ENCODE assay signal across 13 cellular contexts in the genomic region with DNA sequence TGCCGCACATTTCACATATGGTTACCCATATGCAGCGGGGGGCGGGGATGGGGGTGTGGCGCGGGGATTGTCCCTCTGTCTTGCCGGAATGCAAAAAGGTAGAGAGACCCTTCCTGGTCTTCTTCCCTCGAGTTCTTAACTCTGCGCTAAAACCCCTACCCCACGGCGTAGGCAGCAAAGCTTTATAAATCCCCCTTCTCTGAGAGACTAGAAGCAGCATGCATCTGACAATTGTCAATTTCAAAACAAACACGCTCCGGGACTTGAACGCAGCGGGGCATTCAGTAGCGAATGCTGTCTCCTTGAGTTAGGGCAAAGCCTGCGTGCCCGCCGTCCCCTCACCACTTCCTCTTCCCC. TPM values are rescaled to one million over a fixed set of nuclear protein-coding genes. Genes with fewer than 3 reads are reported as not detected.
DNase-seq lines count a peak whose midpoint lies in the region; ATAC-seq and TF ChIP-seq lines count a peak whose summit lies in the region.
"Had no signal": no experiment of that assay in that cellular context is flagged by ENCODE, and none has a peak within 500 bp of the region (broad histone marks: within the 10 kb centered on the region; RNA-seq: fewer than 3 reads in every experiment).

No MANE protein-coding gene starts in this region.

- H3K4me3 ChIP-seq in HUES64 (ENCODE audit: low read length) (peak overlapping the region; percentile 70), ectodermal cell (ENCODE audit: insufficient read depth, low read depth, low read length) (peak overlapping the region; percentile 53), osteoblast (ENCODE audit: insufficient read depth, low read length) (no peak overlapping the region)
- H3K4me3 ChIP-seq: uterus had no signal

- H3K27ac ChIP-seq in HUES64 (ENCODE audit: low read depth, low read length) (no peak overlapping the region), ectodermal cell (ENCODE audit: insufficient read depth, low read depth, low read length, poor library complexity, severe bottlenecking) (no peak overlapping the region), osteoblast (ENCODE audit: low read depth, low read length) (no peak overlapping the region)
- H3K27ac ChIP-seq: neutrophil, uterus had no signal

- H3K4me1 ChIP-seq in HUES64 (ENCODE audit: insufficient read depth, low read length) (peaks cover 29% of the 10 kb centered on the region), ectodermal cell (ENCODE audit: control insufficient read depth, insufficient read depth, low read length) (peaks cover 28% of the 10 kb centered on the region), osteoblast (ENCODE audit: insufficient read depth, low read length) (no peaks in the 10 kb centered on the region)
- H3K4me1 ChIP-seq: uterus had no signal

- H3K9me3 ChIP-seq in HUES64 (ENCODE audit: insufficient read depth, low read depth, low read length), result no peaks in the 10 kb centered on the region
- no peaks in the 10 kb centered on the region for H3K9me3 ChIP-seq in ectodermal cell (ENCODE audit: control insufficient read depth, low read length)
- H3K9me3 ChIP-seq in osteoblast (ENCODE audit: low read depth, low read length), result no peaks in the 10 kb centered on the region
- H3K9me3 ChIP-seq: neutrophil, uterus had no signal

- no peaks in the 10 kb centered on the region for H3K36me3 ChIP-seq in HUES64 (ENCODE audit: insufficient read depth, low read length)
- no peaks in the 10 kb centered on the region for H3K36me3 ChIP-seq in ectodermal cell (ENCODE audit: control insufficient read depth, insufficient read depth, low read length)
- no peaks in the 10 kb centered on the region for H3K36me3 ChIP-seq in osteoblast (ENCODE audit: insufficient read depth, low read length)
- H3K36me3 ChIP-seq: neutrophil, uterus had no signal

- no peak overlapping the region for H2AFZ ChIP-seq in osteoblast (ENCODE audit: low read length)

- DNase-seq in NCI-H524 (lab: John Stamatoyannopoulos, UW) (peak; percentile 45 to 70), NCI-H524 treated with DMSO at 0.1 percent for 48 hours (lab: John Stamatoyannopoulos, UW) (no peak), osteoblast (ENCODE audit: insufficient read length, low spot score, missing footprints) (peak; percentile 73), pons (ENCODE audit: low spot score) (no peak)

- TF ChIP-seq CTCF in osteoblast (IDR thresholded peaks at IDR 0.05; ENCODE audit: extremely low read depth, low read depth, low read length), result no peak

- ATAC-seq in HG03439 (IDR thresholded peaks at IDR 0.05; ENCODE audit: unreplicated experiment) (no peak), HG03039 (IDR thresholded peaks at IDR 0.05; ENCODE audit: unreplicated experiment) (no peak)

- no peak overlapping the region for H3K4me2 ChIP-seq in osteoblast (ENCODE audit: insufficient read depth, low read length)

- no peaks in the 10 kb centered on the region for H3K79me2 ChIP-seq in osteoblast (ENCODE audit: insufficient read depth, low read length)

- no peak overlapping the region for H3K9ac ChIP-seq in HUES64 (ENCODE audit: low read depth, low read length)

- H3K27me3 ChIP-seq in HUES64 (ENCODE audit: insufficient read depth, low read length), result peaks cover 86% of the 10 kb centered on the region
- H3K27me3 ChIP-seq in ectodermal cell (ENCODE audit: control insufficient read depth, insufficient read depth, low read length, poor library complexity, severe bottlenecking), result peaks cover 33% of the 10 kb centered on the region
- peaks cover 61% of the 10 kb centered on the region for H3K27me3 ChIP-seq in osteoblast (ENCODE audit: insufficient read depth, low read length)

- H4K20me1 ChIP-seq in osteoblast (ENCODE audit: insufficient read depth, low read length), result no peaks in the 10 kb centered on the region

- WGBS in HUES64, result 2% methylated on average over 18 of the region's 18 CpGs
- 0% methylated on average over 18 of the region's 18 CpGs for WGBS in ectodermal cell, 2 experiments

RNA-seq across cellular contexts. Expression of gene PRMT8, which starts 1.8 kb away (rescaled TPM):
- 1.8 TPM for polyA plus RNA-seq in HUES64 (2013, experiment 1 of 2)
- polyA plus RNA-seq in HUES64 (2013, experiment 2 of 2), result 2.3 TPM
- polyA plus RNA-seq in ectodermal cell (2013, experiment 1 of 4), result 14.6 TPM
- polyA plus RNA-seq in ectodermal cell (2013, experiment 2 of 4), result 14.4 TPM
- polyA plus RNA-seq in ectodermal cell (2013, experiment 3 of 4), result 10.3 TPM
- 12.0 TPM for polyA plus RNA-seq in ectodermal cell (2013, experiment 4 of 4)
- under 0.01 TPM in 1 of 2 replicates, not detected in the other for total RNA-seq in osteoblast
- total RNA-seq: fibroblast of villous mesenchyme, M059J, uterus had no signal
- polyA plus RNA-seq: AG04450 had no signal

Comparison
In these comparisons a context has a peak if more than half of its experiments do, and no peak if none do; other contexts are left out.
1. DNase-seq: peak in NCI-H524 (2 of 2) and osteoblast (single experiment); none in NCI-H524 treated with DMSO at 0.1 percent for 48 hours (single experiment) and pons (single experiment).